8 cellular contexts compared by ENCODE assay signal in the genomic region with DNA sequence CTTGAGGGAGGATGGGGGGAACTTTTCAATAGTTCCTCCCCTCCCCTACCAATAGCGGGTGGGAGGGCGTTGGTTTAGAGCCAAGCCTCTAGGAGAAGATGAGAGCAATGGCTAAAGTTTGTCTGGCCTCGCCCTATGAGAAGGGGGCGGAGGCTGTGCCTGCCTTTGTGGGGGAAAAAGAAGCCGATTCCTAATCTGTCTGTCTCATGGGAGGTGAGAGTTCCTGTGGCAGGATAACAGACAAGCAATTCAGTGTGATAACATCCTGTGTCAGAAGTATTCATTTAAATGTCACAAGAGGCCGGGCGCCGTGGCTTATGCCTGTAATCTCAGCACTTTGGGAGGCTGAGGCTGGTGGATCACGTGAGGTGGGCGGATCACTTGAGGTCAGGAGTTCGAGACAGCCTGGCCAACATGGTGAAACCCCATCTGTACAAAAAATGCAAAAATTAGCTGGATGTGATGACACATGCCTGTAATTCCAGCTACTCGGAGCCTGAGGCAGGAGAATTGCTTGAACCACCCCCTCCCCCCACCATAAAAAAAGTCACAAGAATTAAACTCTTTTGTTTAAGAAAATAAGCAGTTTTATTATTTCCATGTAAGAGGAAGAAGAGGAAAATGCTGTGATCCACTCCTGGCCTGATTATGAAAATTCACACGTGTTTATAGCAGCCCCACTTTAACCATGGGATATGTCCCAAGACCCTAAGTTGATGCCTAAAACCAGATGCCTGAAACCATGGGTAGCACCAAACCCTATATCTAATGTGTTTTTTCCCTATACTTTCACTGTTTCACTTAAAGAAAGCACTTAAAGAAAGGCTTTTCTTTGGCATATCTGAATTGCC. TPM values are rescaled to one million over a fixed set of nuclear protein-coding genes. Genes with fewer than 3 reads are reported as not detected.
A peak's percentile ranks its signal among the peaks of the same experiment; 100 is the strongest.
DNase-seq lines count a peak whose midpoint lies in the region; ATAC-seq, FAIRE-seq and TF ChIP-seq lines count a peak whose summit lies in the region.

No MANE protein-coding gene starts in this region.

- H3K4me3 ChIP-seq in astrocyte of the spinal cord (ENCODE audit: low read depth, low read length) (peak overlapping the region; percentile 69), kidney (ENCODE audit: low read length in 2 of 2) (peak overlapping the region; percentile 74 to 86), WERI-Rb-1 (ENCODE audit: low read depth, low read length) (no peak overlapping the region)

- FAIRE-seq in kidney (lab: Jason Lieb, UNC) = no peak

- no peaks in the 10 kb centered on the region for H3K36me3 ChIP-seq in kidney (ENCODE audit: control insufficient read depth in 1 of 2, insufficient read depth in 2 of 2, low read length in 2 of 2)
- no peaks in the 10 kb centered on the region for H3K36me3 ChIP-seq in WERI-Rb-1

- H3K4me1 ChIP-seq in kidney (ENCODE audit: control insufficient read depth in 1 of 2, insufficient read depth in 1 of 2, low read depth in 1 of 2, low read length in 2 of 2) = peaks cover 0 to 4% of the 10 kb centered on the region in 2 donors

- H3K27ac ChIP-seq in kidney (ENCODE audit: low read depth in 2 of 2, low read length in 2 of 2) = peak overlapping the region; percentile 69 to 87
- no peak overlapping the region for H3K27ac ChIP-seq in WERI-Rb-1

- intact Hi-C loops in kidney (cut with DNase I) = no loop called here

- peak; percentile 70 for DNase-seq in T-helper 9 cell
- peak; percentile 75 for DNase-seq in astrocyte of the spinal cord (ENCODE audit: low read depth, low spot score)
- DNase-seq in kidney = peak; percentile 90
- DNase-seq in stimulated activated CD4-positive, alpha-beta T cell treated with anti-CD3 and anti-CD28 coated beads, Interleukin-1b, Interleukin-23, amount 100 ng/mL, for 48 hours = peak; percentile 94
- no peak for DNase-seq in NCI-H1105 treated with DMSO at 0.1 percent for 48 hours (lab: John Stamatoyannopoulos, UW)
- DNase-seq in WERI-Rb-1 = no peak

- H3K9me3 ChIP-seq in kidney (ENCODE audit: control insufficient read depth in 1 of 2, low read length in 2 of 2) (no peaks in the 10 kb centered on the region), WERI-Rb-1 (ENCODE audit: severe bottlenecking) (peaks cover 5% of the 10 kb centered on the region)

- peaks cover 92% of the 10 kb centered on the region for H3K27me3 ChIP-seq in WERI-Rb-1 (ENCODE audit: insufficient read depth, low read depth, severe bottlenecking)

- ATAC-seq in GM18498 (IDR thresholded peaks at IDR 0.05; ENCODE audit: unreplicated experiment) = peak; percentile 59
- peak; percentile 48 for ATAC-seq in HG03354 (IDR thresholded peaks at IDR 0.05; ENCODE audit: poor library complexity, severe bottlenecking, unreplicated experiment)

- in situ Hi-C loops in astrocyte of the spinal cord (cut with HindIII; ENCODE audit: low sequenced_read_pairs) = no loop called here

- peak overlapping the region in 1 of 2 donors; percentile 41 for H3K9ac ChIP-seq in kidney (ENCODE audit: low read length in 2 of 2)

- TF ChIP-seq CTCF in astrocyte of the spinal cord (IDR thresholded peaks at IDR 0.05; ENCODE audit: low read depth, low read length) (no peak), kidney (IDR thresholded peaks at IDR 0.05; ENCODE audit: borderline replicate concordance, extremely low read depth, insufficient read depth) (no peak), WERI-Rb-1 (IDR thresholded peaks at IDR 0.05; ENCODE audit: low read depth, low read length) (no peak)

RNA-seq across cellular contexts. Expression of gene SLFN5, which starts 1.7 kb away (rescaled TPM):
- total RNA-seq in kidney = 64.8 TPM
- polyA plus RNA-seq in kidney (ENCODE audit: insufficient read depth, low read depth, low replicate concordance) = 2.0 TPM

RNA-seq across cellular contexts. Expression of gene SLC35G3, which starts 50.4 kb away (rescaled TPM):
- not detected for total RNA-seq in kidney
- not detected for polyA plus RNA-seq in kidney (ENCODE audit: insufficient read depth, low read depth, low replicate concordance)

Comparison
In these comparisons a context has a peak if more than half of its experiments do, and no peak if none do; other contexts are left out.
1. DNase-seq: peak in T-helper 9 cell (single experiment), astrocyte of the spinal cord (single experiment), kidney (single experiment) and stimulated activated CD4-positive, alpha-beta T cell treated with anti-CD3 and anti-CD28 coated beads, Interleukin-1b, Interleukin-23, amount 100 ng/mL, for 48 hours (single experiment); none in NCI-H1105 treated with DMSO at 0.1 percent for 48 hours (single experiment) and WERI-Rb-1 (single experiment).